In genomic region chr2:98459776-98460175, GRCh38 we compare ENCODE assay signal across 12 cellular contexts. TPM values are rescaled to one million over a fixed set of nuclear protein-coding genes. Genes with fewer than 3 reads are reported as not detected.
DNase-seq lines count a peak whose midpoint lies in the region; ATAC-seq, FAIRE-seq and TF ChIP-seq lines count a peak whose summit lies in the region.
"Had no signal": no experiment of that assay in that cellular context is flagged by ENCODE, and none has a peak within 500 bp of the region (broad histone marks: within the 10 kb centered on the region; RNA-seq: fewer than 3 reads in every experiment).

No MANE protein-coding gene starts in this region.

- ATAC-seq in HG03159 (IDR thresholded peaks at IDR 0.05; ENCODE audit: unreplicated experiment) (peak; percentile 32), psoas muscle (peak in 3 of 4 donors; percentile 31 to 64 (median 58))
- no peak for ATAC-seq in activated naive CD4-positive, alpha-beta T cell treated with anti-CD3 and anti-CD28 coated beads, Interleukin-2, amount 50 U/mL, for 72 hours

- peaks cover 0 to 5% of the 10 kb centered on the region in 2 donors for H3K36me3 Mint-ChIP-seq in activated naive CD4-positive, alpha-beta T cell treated with anti-CD3 and anti-CD28 coated beads, Interleukin-2, amount 50 U/mL, for 72 hours

- H3K9me3 Mint-ChIP-seq in activated naive CD4-positive, alpha-beta T cell treated with anti-CD3 and anti-CD28 coated beads, Interleukin-2, amount 50 U/mL, for 72 hours, result no peaks in the 10 kb centered on the region

- no peak for FAIRE-seq in urothelium cell line (lab: Jason Lieb, UNC)
- FAIRE-seq: small intestine had no signal

- TF ChIP-seq CTCF in psoas muscle (IDR thresholded peaks at IDR 0.05), result no peak

- peak; percentile 9 for DNase-seq in DMS 273 (lab: John Stamatoyannopoulos, UW; ENCODE audit: unreplicated experiment)
- no peak for DNase-seq in DMS 273 treated with DMSO at 0.1 percent for 48 hours (lab: John Stamatoyannopoulos, UW)
- DNase-seq in activated naive CD4-positive, alpha-beta T cell treated with anti-CD3 and anti-CD28 coated beads, Interleukin-2, amount 50 U/mL, for 72 hours (ENCODE audit: low spot score in 2 of 2), result no peak
- DNase-seq in psoas muscle, result no peak
- DNase-seq in NCI-H526 treated with DMSO at 0.1 percent for 48 hours (lab: John Stamatoyannopoulos, UW), result no peak
- DNase-seq in urothelium cell line (ENCODE audit: low spot score), result no peak
- DNase-seq in NCI-H187 treated with DMSO at 0.1 percent for 48 hours (lab: John Stamatoyannopoulos, UW), result no peak
- DNase-seq: small intestine had no signal

- peaks cover 30% of the 10 kb centered on the region for H3K4me1 ChIP-seq in psoas muscle

- no peaks in the 10 kb centered on the region for H3K9me3 ChIP-seq in psoas muscle
- H3K9me3 ChIP-seq: thyroid gland had no signal

- no peak overlapping the region for H3K4me3 ChIP-seq in psoas muscle
- H3K4me3 ChIP-seq: coronary artery, thyroid gland had no signal

- peaks cover 0 to 6% of the 10 kb centered on the region in 2 donors for H3K36me3 ChIP-seq in psoas muscle (ENCODE audit: insufficient read depth in 1 of 2, low read depth in 1 of 2)
- H3K36me3 ChIP-seq: thyroid gland had no signal

- H3K27me3 ChIP-seq in psoas muscle (ENCODE audit: insufficient read depth in 3 of 3, low read length in 2 of 3), result no peaks in the 10 kb centered on the region
- H3K27me3 ChIP-seq: thyroid gland had no signal

- no peak overlapping the region for H3K27ac ChIP-seq in psoas muscle
- H3K27ac ChIP-seq: 22Rv1 had no signal

- WGBS in psoas muscle, 3 donors, result 11 to 67% (median 23%) methylated on average over 1 of the region's 1 CpG

- intact Hi-C loops in psoas muscle (cut with DNase I), result no loop called here

- peak overlapping the region; percentile 49 to 88 for H3K27ac Mint-ChIP-seq in activated naive CD4-positive, alpha-beta T cell treated with anti-CD3 and anti-CD28 coated beads, Interleukin-2, amount 50 U/mL, for 72 hours

RNA-seq across cellular contexts. Expression of gene INPP4A, which starts 15.1 kb away (rescaled TPM):
- 10 to 100 TPM; 46.6 to 48.1 TPM for total RNA-seq in activated naive CD4-positive, alpha-beta T cell treated with anti-CD3 and anti-CD28 coated beads, Interleukin-2, amount 50 U/mL, for 72 hours
- total RNA-seq in psoas muscle, result 10 to 100 TPM in 3 of 4 donors, 1 to 10 TPM in 1; 9.8 to 19.7 (median 13.1) TPM
- polyA plus RNA-seq in psoas muscle, result 1 to 10 TPM; 2.2 to 5.4 (median 2.8) TPM

Comparison
In these comparisons a context has a peak if more than half of its experiments do, and no peak if none do; other contexts are left out.
1. ATAC-seq: peak in HG03159 (single experiment) and psoas muscle (3 of 4); none in activated naive CD4-positive, alpha-beta T cell treated with anti-CD3 and anti-CD28 coated beads, Interleukin-2, amount 50 U/mL, for 72 hours (0 of 2).